Comparison of ENCODE assay signal across 26 cellular contexts in genomic region chr1:100462291-100463040, GRCh38.
DNase-seq lines count a peak whose midpoint lies in the region; ATAC-seq and TF ChIP-seq lines count a peak whose summit lies in the region.
"Had no signal": no experiment of that assay in that cellular context is flagged by ENCODE, and none has a peak within 500 bp of the region (broad histone marks: within the 10 kb centered on the region; RNA-seq: fewer than 3 reads in every experiment).

No MANE protein-coding gene starts in this region.

- H4K8ac ChIP-seq in H9 (replicated peaks; ENCODE audit: insufficient read length, low read depth, low read length) = no peak overlapping the region
- H4K8ac ChIP-seq in neuronal stem cell (ENCODE audit: low read depth, low read length) = no peak overlapping the region

- no peaks in the 10 kb centered on the region for H3K79me1 ChIP-seq in H9 (ENCODE audit: insufficient read depth, low read depth, low read length, poor library complexity, severe bottlenecking)
- no peaks in the 10 kb centered on the region for H3K79me1 ChIP-seq in neuronal stem cell (ENCODE audit: low read depth, low read length)

- H4K5ac ChIP-seq in H9 (ENCODE audit: insufficient read length, low read depth, low read length) = no peak overlapping the region

- H3T11ph ChIP-seq in H9 (ENCODE audit: low read length) = no peak overlapping the region

- intact Hi-C loops in aorta (cut with DNase I) = loop anchor here (2.0 to 10.0 kb wide), 5 partner anchors 75 to 648 kb away; partner anchors contain the start of gene GPR88 (in 1 of the 2)

- no peaks in the 10 kb centered on the region; the same call in 1 of the 2 replicates for H3K27me3 Mint-ChIP-seq in H9 (ENCODE audit: low read depth)
- H3K27me3 Mint-ChIP-seq: naive thymus-derived CD4-positive, alpha-beta T cell had no signal

- H4K20me1 ChIP-seq in H9 (ENCODE audit: control insufficient read depth, insufficient read depth, insufficient read length) = no peaks in the 10 kb centered on the region

- peaks cover 13% of the 10 kb centered on the region for H3K4me1 ChIP-seq in H9 (ENCODE audit: insufficient read depth, low read length)
- H3K4me1 ChIP-seq in iPS DF 6.9 (ENCODE audit: control insufficient read depth, insufficient read depth, low read length) = peaks cover 11% of the 10 kb centered on the region; the same call in 1 of the 2 replicates
- H3K4me1 ChIP-seq in neuronal stem cell (ENCODE audit: control insufficient read depth in 2 of 2, insufficient read depth in 1 of 2, low read depth in 1 of 2, low read length in 2 of 2) = peaks cover 1 to 17% of the 10 kb centered on the region in 2 donors
- no peaks in the 10 kb centered on the region for H3K4me1 ChIP-seq in aorta (ENCODE audit: control insufficient read depth in 1 of 2, insufficient read depth in 2 of 2, low read length in 2 of 2)

- no peak overlapping the region for H3K4me3 ChIP-seq in iPS DF 6.9 (ENCODE audit: low read length)
- no peak overlapping the region for H3K4me3 ChIP-seq in neuronal stem cell (ENCODE audit: low read length in 2 of 2)
- no peak overlapping the region for H3K4me3 ChIP-seq in aorta (ENCODE audit: low read length in 2 of 2)

- H3K4me3 Mint-ChIP-seq in H9 = peak overlapping the region; percentile 7 to 14; a peak in 2 of 5 replicates
- H3K4me3 Mint-ChIP-seq: CD14-positive monocyte had no signal

- H2BK12ac ChIP-seq in H9 (ENCODE audit: insufficient read length, low read depth, low read length) (no peak overlapping the region), neuronal stem cell (ENCODE audit: low read length) (no peak overlapping the region)

- DNase-seq in H9 (peak; percentile 38), iPS DF 6.9 (ENCODE audit: low read depth, low spot score) (no peak), neuronal stem cell (ENCODE audit: low spot score) (no peak), Ammon's horn (ENCODE audit: low spot score) (no peak), aorta (no peak)
- DNase-seq: activated CD4-positive, alpha-beta T cell treated with anti-CD3 and anti-CD28 coated beads for 48 hours; activated effector memory CD4-positive, alpha-beta T cell treated with Interleukin-2 at 50 U/mL for 16 hours; amygdala; effector CD4-positive, alpha-beta T cell; hypothalamus; IMR-90; islet precursor cell; midbrain; naive thymus-derived CD4-positive, alpha-beta T cell; NCI-H2107; NCI-H446 treated with DMSO at 0.1 percent for 48 hours; NCI-H82; stimulated activated CD4-positive, alpha-beta T cell treated with anti-CD3 and anti-CD28 coated beads, Interleukin-4, amount 100 ng/mL, for 4 hours; T-helper 9 cell; trophoblast cell; WERI-Rb-1 had no signal

- H3K23ac ChIP-seq in H9 (ENCODE audit: insufficient read length, low read depth, low read length) (no peak overlapping the region), neuronal stem cell (ENCODE audit: low read depth, low read length, poor library complexity) (no peak overlapping the region)

- no peak overlapping the region for H2BK120ac ChIP-seq in H9 (ENCODE audit: low read depth, low read length, poor library complexity, severe bottlenecking)
- no peak overlapping the region for H2BK120ac ChIP-seq in neuronal stem cell (ENCODE audit: low read depth, low read length)

- no peak overlapping the region for H2AFZ ChIP-seq in H9 (ENCODE audit: low read length)
- no peak overlapping the region for H2AFZ ChIP-seq in neuronal stem cell (ENCODE audit: low read length)

- H3K18ac ChIP-seq in H9 (ENCODE audit: insufficient read length, low read depth, low read length) (no peak overlapping the region), neuronal stem cell (ENCODE audit: low read length) (peak overlapping the region; percentile 19)

- H3K79me2 ChIP-seq in H9 (ENCODE audit: insufficient read depth, low read length) = no peaks in the 10 kb centered on the region

- no peaks in the 10 kb centered on the region for H3K9me3 ChIP-seq in H9 (ENCODE audit: control insufficient read depth, low read depth, low read length)
- no peaks in the 10 kb centered on the region for H3K9me3 ChIP-seq in iPS DF 6.9 (ENCODE audit: control insufficient read depth, insufficient read depth, low read length)
- H3K9me3 ChIP-seq in neuronal stem cell (replicated peaks in 1 of 2; ENCODE audit: control insufficient read depth in 2 of 2, insufficient read depth in 1 of 2, low read depth in 1 of 2, low read length in 2 of 2) = no peaks in the 10 kb centered on the region
- H3K9me3 ChIP-seq in aorta (ENCODE audit: control insufficient read depth, low read length) = no peaks in the 10 kb centered on the region

- H3K9me3 Mint-ChIP-seq in H9 = no peaks in the 10 kb centered on the region; a peak in 1 of 5 replicates
- H3K9me3 Mint-ChIP-seq: activated naive CD4-positive, alpha-beta T cell treated with anti-CD3 and anti-CD28 coated beads, Interleukin-2, amount 50 U/mL, for 72 hours; CD14-positive monocyte had no signal

- H3K23me2 ChIP-seq in H9 (ENCODE audit: insufficient read length, low read depth, low read length, poor library complexity, severe bottlenecking) = no peaks in the 10 kb centered on the region

- no peak overlapping the region for H2BK5ac ChIP-seq in H9 (ENCODE audit: insufficient read length, low read length)
- no peak overlapping the region for H2BK5ac ChIP-seq in neuronal stem cell (ENCODE audit: low read length)

- H2BK20ac ChIP-seq in H9 (ENCODE audit: low read depth, low read length, poor library complexity, severe bottlenecking) = no peak overlapping the region

- ATAC-seq in HG03135 (IDR thresholded peaks at IDR 0.05; ENCODE audit: unreplicated experiment) (no peak), aorta (ENCODE audit: low FRiP score) (no peak)
- ATAC-seq: activated naive CD4-positive, alpha-beta T cell treated with anti-CD3 and anti-CD28 coated beads, Interleukin-2, amount 50 U/mL, for 72 hours; HCT116; naive thymus-derived CD4-positive, alpha-beta T cell had no signal

- no peak overlapping the region for H3K9ac ChIP-seq in H9 (ENCODE audit: extremely low read depth, insufficient read length, low read length)
- no peak overlapping the region for H3K9ac ChIP-seq in neuronal stem cell (ENCODE audit: low read depth, low read length, poor library complexity)

- H2BK15ac ChIP-seq in H9 (ENCODE audit: low read depth, low read length) (no peak overlapping the region), neuronal stem cell (ENCODE audit: low read length) (no peak overlapping the region)

- no peak overlapping the region for H3K4ac ChIP-seq in H9 (ENCODE audit: low read depth, low read length)
- no peak overlapping the region for H3K4ac ChIP-seq in neuronal stem cell (ENCODE audit: low read length)

- H3K4me2 ChIP-seq in H9 (ENCODE audit: insufficient read depth, insufficient read length, low read length) = peak overlapping the region; percentile 46
- H3K4me2 ChIP-seq in neuronal stem cell (ENCODE audit: insufficient read depth, low read length, poor library complexity, severe bottlenecking) = no peak overlapping the region

- H4K91ac ChIP-seq in H9 (ENCODE audit: insufficient read length, low read depth, low read length) (no peak overlapping the region), neuronal stem cell (ENCODE audit: low read depth, low read length, poor library complexity) (no peak overlapping the region)

- H3K14ac ChIP-seq in H9 (ENCODE audit: insufficient read depth, low read length) = no peak overlapping the region
- peak overlapping the region; percentile 57 for H3K14ac ChIP-seq in neuronal stem cell (ENCODE audit: low read length)

- peak overlapping the region; percentile 74 to 96 (median 94) for H3K27ac Mint-ChIP-seq in H9
- H3K27ac Mint-ChIP-seq: activated naive CD4-positive, alpha-beta T cell treated with anti-CD3 and anti-CD28 coated beads, Interleukin-2, amount 50 U/mL, for 72 hours had no signal

- H3K27ac ChIP-seq in H9 (ENCODE audit: insufficient read length, low read depth, low read length) (no peak overlapping the region), VCaP (peak overlapping the region; percentile 69), iPS DF 6.9 (ENCODE audit: low read length) (peak overlapping the region; percentile 12), neuronal stem cell (replicated peaks; ENCODE audit: low read length) (no peak overlapping the region), aorta (ENCODE audit: low read depth in 1 of 2, low read length in 2 of 2) (no peak overlapping the region)
- H3K27ac ChIP-seq: WERI-Rb-1 had no signal

- H3K4me1 Mint-ChIP-seq in H9 = peaks cover 48 to 56% of the 10 kb centered on the region in 2 experiments

- H2AK5ac ChIP-seq in H9 (ENCODE audit: insufficient read length, low read length) (no peak overlapping the region), neuronal stem cell (ENCODE audit: low read depth, low read length) (no peak overlapping the region)

- WGBS in H9 (ENCODE audit: extremely low coverage, insufficient read length, low lambda C conversion rate) = no CpG with 5 or more reads among the region's 13 CpGs
- WGBS in iPS DF 6.9 (ENCODE audit: insufficient coverage, insufficient read length) = no CpG with 5 or more reads among the region's 13 CpGs
- WGBS in neuronal stem cell (ENCODE audit: extremely low coverage in 2 of 2, insufficient read length in 2 of 2, insufficient replicate concordance in 1 of 2), 2 donors = no CpG with 5 or more reads among the region's 13 CpGs
- 83 to 86% methylated on average over 13 of the region's 13 CpGs for WGBS in aorta, 2 donors

- TF ChIP-seq CTCF in H9 (conservative IDR thresholded peaks at IDR 0.05) (no peak), VCaP (conservative IDR thresholded peaks at IDR 0.05) (no peak)

- H3K27me3 ChIP-seq in H9 (ENCODE audit: insufficient read depth, low read length) (no peaks in the 10 kb centered on the region; the same call in 1 of the 2 replicates), iPS DF 6.9 (ENCODE audit: control insufficient read depth, insufficient read depth, low read length) (no peaks in the 10 kb centered on the region), neuronal stem cell (ENCODE audit: control insufficient read depth in 3 of 3, insufficient read depth in 3 of 3, low read depth in 1 of 3, low read length in 3 of 3) (no peaks in the 10 kb centered on the region), aorta (ENCODE audit: control insufficient read depth in 1 of 2, insufficient read depth in 2 of 2, low read length in 1 of 2) (no peaks in the 10 kb centered on the region)

- H3K36me3 Mint-ChIP-seq in H9 (ENCODE audit: insufficient read depth in 1 of 3, low read depth in 3 of 3) = peaks cover 2 to 15% (median 4%) of the 10 kb centered on the region in 3 experiments; a peak in 5 of 7 replicates
- H3K36me3 Mint-ChIP-seq: activated naive CD4-positive, alpha-beta T cell treated with anti-CD3 and anti-CD28 coated beads, Interleukin-2, amount 50 U/mL, for 72 hours had no signal

- no peaks in the 10 kb centered on the region for H3K36me3 ChIP-seq in iPS DF 6.9 (ENCODE audit: control insufficient read depth, insufficient read depth, low read length)
- H3K36me3 ChIP-seq in neuronal stem cell (replicated peaks in 1 of 2; ENCODE audit: control insufficient read depth in 2 of 2, insufficient read depth in 2 of 2, low read length in 2 of 2) = peaks cover 3 to 29% of the 10 kb centered on the region in 2 donors
- no peaks in the 10 kb centered on the region for H3K36me3 ChIP-seq in aorta (ENCODE audit: control insufficient read depth in 1 of 2, insufficient read depth in 2 of 2, low read length in 1 of 2)
- H3K36me3 ChIP-seq: WERI-Rb-1 had no signal

- H3K56ac ChIP-seq in H9 (ENCODE audit: insufficient read length, low read depth, low read length) = no peak overlapping the region

Comparison
In these comparisons a context has a peak if more than half of its experiments do, and no peak if none do; other contexts are left out.
1. H3K27ac ChIP-seq: peak in VCaP (single experiment) and iPS DF 6.9 (single experiment); none in H9 (single experiment), neuronal stem cell (single experiment) and aorta (0 of 2).